7 cellular contexts compared by ENCODE assay signal in genomic region chr6:147507162-147508072, GRCh38. TPM values are rescaled to one million over a fixed set of nuclear protein-coding genes. Genes with fewer than 3 reads are reported as not detected.
A peak's percentile ranks its signal among the peaks of the same experiment; 100 is the strongest.
DNase-seq lines count a peak whose midpoint lies in the region; ATAC-seq, FAIRE-seq and TF ChIP-seq lines count a peak whose summit lies in the region.

No MANE protein-coding gene starts in this region.

- no peak for TF ChIP-seq CTCF in LNCaP clone FGC (IDR thresholded peaks at IDR 0.05; ENCODE audit: control insufficient read depth, extremely low read depth, insufficient read depth)

- ATAC-seq in GM18498 (IDR thresholded peaks at IDR 0.05; ENCODE audit: unreplicated experiment) (peak; percentile 4), HG02840 (IDR thresholded peaks at IDR 0.05; ENCODE audit: low FRiP score, unreplicated experiment) (no peak)

- DNase-seq in LNCaP clone FGC (ENCODE audit: low read depth) = no peak
- peak; percentile 66 for DNase-seq in adipocyte (ENCODE audit: low read depth)
- DNase-seq in small intestine = peak; percentile 20
- no peak for DNase-seq in UCSD-AML1 (lab: John Stamatoyannopoulos, UW; ENCODE audit: unreplicated experiment)

- H3K36me3 ChIP-seq in adipocyte (ENCODE audit: control insufficient read depth, insufficient read depth, low read length, severe bottlenecking) (no peaks in the 10 kb centered on the region), small intestine (ENCODE audit: control insufficient read depth in 2 of 2, insufficient read depth in 2 of 2, low read length in 2 of 2) (no peaks in the 10 kb centered on the region)

- peak overlapping the region; percentile 55 for H3K4me3 ChIP-seq in LNCaP clone FGC (ENCODE audit: low read depth, low read length)
- peak overlapping the region; percentile 83 for H3K4me3 ChIP-seq in adipocyte (ENCODE audit: low read length)
- peak overlapping the region; percentile 34 for H3K4me3 ChIP-seq in iPS-11a (ENCODE audit: low read depth, low read length)
- H3K4me3 ChIP-seq in small intestine (ENCODE audit: low read depth in 1 of 2, low read length in 2 of 2) = peak overlapping the region in 1 of 2 donors; percentile 64

- peak overlapping the region in 1 of 2 donors; percentile 77 for H3K27ac ChIP-seq in small intestine (ENCODE audit: low read depth in 1 of 2, low read length in 1 of 2)

- H3K9ac ChIP-seq in adipocyte (ENCODE audit: low read length) = peak overlapping the region; percentile 25

- H3K4me1 ChIP-seq in adipocyte (ENCODE audit: control insufficient read depth, insufficient read depth, low read length) (peaks cover 11% of the 10 kb centered on the region), small intestine (ENCODE audit: control insufficient read depth in 2 of 2, insufficient read depth in 1 of 2, low read depth in 1 of 2, low read length in 1 of 2) (no peaks in the 10 kb centered on the region)

- H3K9me3 ChIP-seq in adipocyte (ENCODE audit: control insufficient read depth, low read length) = no peaks in the 10 kb centered on the region
- no peaks in the 10 kb centered on the region for H3K9me3 ChIP-seq in small intestine (ENCODE audit: control insufficient read depth, low read depth)

- H3K27me3 ChIP-seq in adipocyte (replicated peaks; ENCODE audit: control insufficient read depth, insufficient read depth, low read length) = peaks cover 49% of the 10 kb centered on the region
- H3K27me3 ChIP-seq in small intestine (ENCODE audit: control insufficient read depth in 2 of 2, insufficient read depth in 2 of 2, low read length in 2 of 2) = peaks cover 0 to 4% of the 10 kb centered on the region in 2 donors

- no peak for FAIRE-seq in small intestine (lab: Jason Lieb, UNC)

- WGBS in small intestine, 3 donors = 1 to 4% (median 2%) methylated on average over 55 to 57 of the region's 57 CpGs

RNA-seq across cellular contexts. Expression of gene SAMD5, which starts 1.1 kb away (rescaled TPM):
- polyA plus RNA-seq in small intestine = 1 to 10 TPM in 2 of 3 donors, under 1 TPM in 1; 0.67 to 7.6 (median 2.2) TPM

Comparison
In these comparisons a context has a peak if more than half of its experiments do, and no peak if none do; other contexts are left out.
1. DNase-seq: peak in adipocyte (single experiment) and small intestine (single experiment); none in LNCaP clone FGC (single experiment) and UCSD-AML1 (single experiment).